ENCODE assay signal across 24 cellular contexts in the genomic region with DNA sequence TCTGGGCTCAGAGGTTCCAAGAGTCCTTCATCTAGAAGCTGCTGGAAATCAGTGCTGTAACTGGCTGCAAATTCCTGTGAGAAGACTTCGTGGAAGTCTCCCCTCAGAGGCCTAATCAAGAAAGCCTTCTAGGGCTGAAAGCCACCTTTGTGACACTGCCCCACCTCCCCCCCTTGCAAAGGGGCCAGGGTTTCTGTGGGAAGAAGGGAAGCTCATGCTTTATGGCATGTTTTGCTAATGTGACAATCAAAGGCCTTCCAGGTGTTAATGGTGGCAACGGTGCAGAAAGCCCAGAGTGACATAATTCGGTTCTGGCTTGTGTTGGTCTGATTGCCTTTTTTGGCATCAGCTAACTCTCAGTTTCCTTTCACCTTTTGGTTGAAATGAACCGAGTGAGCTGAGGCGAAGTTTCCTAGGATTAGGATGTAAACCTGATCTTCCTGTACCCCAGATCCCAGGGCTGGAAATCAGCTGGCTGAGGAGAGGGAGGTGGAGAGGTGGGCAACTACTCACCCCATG.
DNase-seq lines count a peak whose midpoint lies in the region; ATAC-seq and TF ChIP-seq lines count a peak whose summit lies in the region.
"Had no signal": no experiment of that assay in that cellular context is flagged by ENCODE, and none has a peak within 500 bp of the region (broad histone marks: within the 10 kb centered on the region; RNA-seq: fewer than 3 reads in every experiment).

No MANE protein-coding gene starts in this region.

- H3K9me2 ChIP-seq in GM23338 (ENCODE audit: insufficient read depth) = peaks cover 10% of the 10 kb centered on the region; the same call in 1 of the 2 replicates

- H3K4me3 Mint-ChIP-seq in CD4-positive, alpha-beta T cell = no peak overlapping the region
- no peak overlapping the region for H3K4me3 Mint-ChIP-seq in GM23338
- H3K4me3 Mint-ChIP-seq in activated B cell treated with CpG ODN at 0.5 μM for 24 hours = no peak overlapping the region
- H3K4me3 Mint-ChIP-seq in neural progenitor cell = no peak overlapping the region
- H3K4me3 Mint-ChIP-seq in activated CD8-positive, alpha-beta T cell treated with anti-CD3 and anti-CD28 coated beads for 36 hours = no peak overlapping the region
- H3K4me3 Mint-ChIP-seq: CD8-positive, alpha-beta T cell had no signal

- H3K4me3 ChIP-seq in GM23338 = no peak overlapping the region
- H3K4me3 ChIP-seq in neural progenitor cell = no peak overlapping the region
- H3K4me3 ChIP-seq: A549, HAP-1, SJCRH30 had no signal

- H3K27me3 Mint-ChIP-seq in CD4-positive, alpha-beta T cell = no peaks in the 10 kb centered on the region
- H3K27me3 Mint-ChIP-seq in GM23338 (ENCODE audit: insufficient read depth, low read depth, poor library complexity) (no peaks in the 10 kb centered on the region), activated B cell treated with CpG ODN at 0.5 μM for 24 hours (no peaks in the 10 kb centered on the region), neural progenitor cell (ENCODE audit: insufficient read depth, low read depth) (no peaks in the 10 kb centered on the region)
- no peaks in the 10 kb centered on the region for H3K27me3 Mint-ChIP-seq in activated CD8-positive, alpha-beta T cell treated with anti-CD3 and anti-CD28 coated beads for 36 hours

- H3K9me3 ChIP-seq in CD4-positive, alpha-beta T cell (ENCODE audit: control insufficient read depth, low read length) = no peaks in the 10 kb centered on the region
- no peaks in the 10 kb centered on the region for H3K9me3 ChIP-seq in neural progenitor cell (ENCODE audit: low read depth)
- H3K9me3 ChIP-seq: A549, HAP-1, SJCRH30 had no signal

- H3K36me3 Mint-ChIP-seq in CD4-positive, alpha-beta T cell (ENCODE audit: low read depth) = no peaks in the 10 kb centered on the region
- H3K36me3 Mint-ChIP-seq in GM23338 (ENCODE audit: low read depth) (no peaks in the 10 kb centered on the region), activated B cell treated with CpG ODN at 0.5 μM for 24 hours (ENCODE audit: low read depth) (no peaks in the 10 kb centered on the region), neural progenitor cell (no peaks in the 10 kb centered on the region)
- H3K36me3 Mint-ChIP-seq in activated CD8-positive, alpha-beta T cell treated with anti-CD3 and anti-CD28 coated beads for 36 hours (ENCODE audit: low read depth) = no peaks in the 10 kb centered on the region
- H3K36me3 Mint-ChIP-seq: CD8-positive, alpha-beta T cell had no signal

- no peaks in the 10 kb centered on the region for H3K27me3 ChIP-seq in CD4-positive, alpha-beta T cell (ENCODE audit: control insufficient read depth, insufficient read depth, low read length)
- H3K27me3 ChIP-seq in GM23338 (ENCODE audit: insufficient read depth) (no peaks in the 10 kb centered on the region), neural progenitor cell (no peaks in the 10 kb centered on the region)
- H3K27me3 ChIP-seq: SJCRH30 had no signal

- POLR2A ChIA-PET in CD4-positive, alpha-beta T cell (lab: Charles Lee) = no interaction called here
- POLR2A ChIA-PET in activated B cell treated with CpG ODN at 0.5 μM for 24 hours (lab: Charles Lee) = interaction anchor here (1.0 kb wide), 1 partner anchor 46 kb away, joined by 3 read pairs; no protein-coding TSS in a partner anchor
- POLR2A ChIA-PET in activated CD8-positive, alpha-beta T cell treated with anti-CD3 and anti-CD28 coated beads for 36 hours (lab: Charles Lee) = interaction anchor here (1.4 kb wide), 1 partner anchor 12 kb away, joined by 4 read pairs; no protein-coding TSS in a partner anchor

- H3K4me1 ChIP-seq in GM23338 (ENCODE audit: insufficient read depth) (no peaks in the 10 kb centered on the region), neural progenitor cell (peaks cover 12% of the 10 kb centered on the region)
- H3K4me1 ChIP-seq: A549, HAP-1, SJCRH30 had no signal

- H3K79me2 ChIP-seq in GM23338 (replicated peaks; ENCODE audit: insufficient read depth) (no peaks in the 10 kb centered on the region), neural progenitor cell (ENCODE audit: low read depth) (no peaks in the 10 kb centered on the region)

- H3F3A ChIP-seq in GM23338 (replicated peaks; ENCODE audit: low read depth) (no peaks in the 10 kb centered on the region), neural progenitor cell (ENCODE audit: low read depth) (no peaks in the 10 kb centered on the region)

- no peaks in the 10 kb centered on the region for H3K9me3 Mint-ChIP-seq in CD4-positive, alpha-beta T cell
- no peaks in the 10 kb centered on the region for H3K9me3 Mint-ChIP-seq in GM23338
- no peaks in the 10 kb centered on the region for H3K9me3 Mint-ChIP-seq in activated B cell treated with CpG ODN at 0.5 μM for 24 hours
- no peaks in the 10 kb centered on the region for H3K9me3 Mint-ChIP-seq in neural progenitor cell
- H3K9me3 Mint-ChIP-seq in activated CD8-positive, alpha-beta T cell treated with anti-CD3 and anti-CD28 coated beads for 36 hours = no peaks in the 10 kb centered on the region
- H3K9me3 Mint-ChIP-seq: CD8-positive, alpha-beta T cell had no signal

- TF ChIP-seq CTCF in CD4-positive, alpha-beta T cell (IDR thresholded peaks at IDR 0.05) = no peak
- TF ChIP-seq CTCF in GM23338 (conservative IDR thresholded peaks at IDR 0.05; ENCODE audit: low read depth in 2 of 2) (no peak), activated B cell treated with CpG ODN at 0.5 μM for 24 hours (IDR thresholded peaks at IDR 0.05) (no peak), neural progenitor cell (IDR thresholded peaks at IDR 0.05) (no peak)
- TF ChIP-seq CTCF in activated CD8-positive, alpha-beta T cell treated with anti-CD3 and anti-CD28 coated beads for 36 hours (IDR thresholded peaks at IDR 0.05) = no peak

- DNase-seq in CD4-positive, alpha-beta T cell = no peak
- DNase-seq in GM23338 (ENCODE audit: low spot score) (no peak), activated B cell treated with CpG ODN at 0.5 μM for 24 hours (no peak), neural progenitor cell (ENCODE audit: low spot score) (peak; percentile 2), hepatic stellate cell (ENCODE audit: low spot score) (no peak)
- no peak for DNase-seq in activated CD8-positive, alpha-beta T cell treated with anti-CD3 and anti-CD28 coated beads for 36 hours
- DNase-seq: CD8-positive, alpha-beta T cell; GDM1; KG1; NCI-H1092 treated with DMSO at 0.1 percent for 48 hours; NCI-H146; NCI-H2029; NCI-H2171; NCI-H345; NCI-H524; NCI-H774; OCI-M1; SJCRH30; T-helper 1 cell had no signal

- CTCF ChIA-PET in CD4-positive, alpha-beta T cell (lab: Charles Lee) = no interaction called here
- CTCF ChIA-PET in activated B cell treated with CpG ODN at 0.5 μM for 24 hours (lab: Charles Lee) = interaction anchor here (0.6 to 1.9 kb wide), 2 partner anchors 128 to 683 kb away, joined by 3 to 6 read pairs; partner anchors contain the start of gene TRIB2
- CTCF ChIA-PET in activated CD8-positive, alpha-beta T cell treated with anti-CD3 and anti-CD28 coated beads for 36 hours (lab: Charles Lee) = interaction anchor here (1.8 kb wide), 1 partner anchor 126 kb away, joined by 5 read pairs; no protein-coding TSS in a partner anchor

- H3K36me3 ChIP-seq in GM23338 (ENCODE audit: insufficient read depth) = no peaks in the 10 kb centered on the region
- no peaks in the 10 kb centered on the region for H3K36me3 ChIP-seq in neural progenitor cell
- H3K36me3 ChIP-seq: HAP-1, SJCRH30 had no signal

- 0 out of 2 replicates have a peak overlapping the region, but pooled peaks have one; percentile 23 for H2AFZ ChIP-seq in GM23338
- no peak overlapping the region for H2AFZ ChIP-seq in neural progenitor cell (replicated peaks)

- no peak overlapping the region for H3K4me2 ChIP-seq in GM23338
- no peak overlapping the region for H3K4me2 ChIP-seq in neural progenitor cell
- H3K4me2 ChIP-seq: A549 had no signal

- ATAC-seq in CD4-positive, alpha-beta T cell (ENCODE audit: poor library complexity) = no peak
- ATAC-seq in GM23338 = no peak
- no peak for ATAC-seq in activated B cell treated with CpG ODN at 0.5 μM for 24 hours (ENCODE audit: low read depth)
- ATAC-seq in activated CD8-positive, alpha-beta T cell treated with anti-CD3 and anti-CD28 coated beads for 36 hours = no peak
- ATAC-seq in GM18520 (IDR thresholded peaks at IDR 0.05; ENCODE audit: unreplicated experiment) = no peak
- ATAC-seq in GM18502 (IDR thresholded peaks at IDR 0.05; ENCODE audit: poor library complexity, unreplicated experiment) = no peak
- ATAC-seq: A549; CD8-positive, alpha-beta T cell had no signal

- intact Hi-C loops in CD4-positive, alpha-beta T cell (cut with DNase I, micrococcal nuclease) = no loop called here
- intact Hi-C loops in activated B cell treated with CpG ODN at 0.5 μM for 24 hours (cut with micrococcal nuclease) = loop anchor here (2.0 to 10.0 kb wide), 3 partner anchors 35 to 845 kb away; partner anchors contain the start of genes LPIN1 and TRIB2
- intact Hi-C loops in activated CD8-positive, alpha-beta T cell treated with anti-CD3 and anti-CD28 coated beads for 36 hours (cut with micrococcal nuclease) = no loop called here

- H3K27ac ChIP-seq in CD4-positive, alpha-beta T cell (ENCODE audit: low read depth, low read length) = no peak overlapping the region
- H3K27ac ChIP-seq in GM23338 (ENCODE audit: low read depth) (no peak overlapping the region), neural progenitor cell (no peak overlapping the region)
- H3K27ac ChIP-seq: A549, HL-60, SJCRH30 had no signal

- peaks cover 51% of the 10 kb centered on the region for H3K4me1 Mint-ChIP-seq in CD4-positive, alpha-beta T cell (ENCODE audit: low read depth)
- H3K4me1 Mint-ChIP-seq in GM23338 = no peaks in the 10 kb centered on the region
- peaks cover 56% of the 10 kb centered on the region for H3K4me1 Mint-ChIP-seq in activated B cell treated with CpG ODN at 0.5 μM for 24 hours
- peaks cover 6% of the 10 kb centered on the region for H3K4me1 Mint-ChIP-seq in neural progenitor cell
- peaks cover 38% of the 10 kb centered on the region for H3K4me1 Mint-ChIP-seq in activated CD8-positive, alpha-beta T cell treated with anti-CD3 and anti-CD28 coated beads for 36 hours (ENCODE audit: low read depth)

- no peak overlapping the region for H3K9ac ChIP-seq in neural progenitor cell

- H4K20me1 ChIP-seq in GM23338 (replicated peaks; ENCODE audit: insufficient read depth) (no peaks in the 10 kb centered on the region), neural progenitor cell (ENCODE audit: low read depth) (no peaks in the 10 kb centered on the region)

- H3K27ac Mint-ChIP-seq in CD4-positive, alpha-beta T cell = peak overlapping the region; percentile 52
- no peak overlapping the region for H3K27ac Mint-ChIP-seq in GM23338
- peak overlapping the region; percentile 56 for H3K27ac Mint-ChIP-seq in activated B cell treated with CpG ODN at 0.5 μM for 24 hours
- no peak overlapping the region for H3K27ac Mint-ChIP-seq in neural progenitor cell
- no peak overlapping the region for H3K27ac Mint-ChIP-seq in activated CD8-positive, alpha-beta T cell treated with anti-CD3 and anti-CD28 coated beads for 36 hours
- H3K27ac Mint-ChIP-seq: CD8-positive, alpha-beta T cell had no signal

TF ChIP-seq in GM23338, 12 proteins besides CTCF, POLR2A, EP300 and RAD21 (continues in another document):
- TF ChIP-seq EZH2 (IDR thresholded peaks at IDR 0.05; ENCODE audit: low read depth, unreplicated experiment) = no peak

Comparison
In these comparisons a context has a peak if more than half of its experiments do, and no peak if none do; other contexts are left out.
1. H3K27ac Mint-ChIP-seq: peak in CD4-positive, alpha-beta T cell (single experiment) and activated B cell treated with CpG ODN at 0.5 μM for 24 hours (single experiment); none in GM23338 (single experiment), neural progenitor cell (single experiment) and activated CD8-positive, alpha-beta T cell treated with anti-CD3 and anti-CD28 coated beads for 36 hours (single experiment).